ENCODE assay signal across 24 cellular contexts in genomic region chr15:93065641-93066045, GRCh38. TPM values are rescaled to one million over a fixed set of nuclear protein-coding genes. Genes with fewer than 3 reads are reported as not detected.
"Had no signal": no experiment of that assay in that cellular context is flagged by ENCODE, and none has a peak within 500 bp of the region (broad histone marks: within the 10 kb centered on the region; RNA-seq: fewer than 3 reads in every experiment).

No MANE protein-coding gene starts in this region.

- ATAC-seq: activated naive CD8-positive, alpha-beta T cell treated with anti-CD3 and anti-CD28 coated beads, Interleukin-2, amount 50 U/mL, for 24 hours; activated T-cell treated with anti-CD3 and anti-CD28 coated beads, Interleukin-2, amount 50 U/mL, for 72 hours; esophagus mucosa; left ventricle myocardium superior; mucosa of descending colon; naive thymus-derived CD4-positive, alpha-beta T cell; stimulated activated effector memory CD8-positive, alpha-beta T cell treated with anti-CD3 and anti-CD28 coated beads, Interleukin-12 subunit alpha, Interleukin-12 subunit beta, amount 100 ng/mL, for 72 hours had no signal

- DNase-seq: activated B cell treated with CpG ODN at 0.5 μM for 24 hours; activated CD4-positive, alpha-beta T cell treated with anti-CD3 and anti-CD28 coated beads for 4 hours; activated CD4-positive, alpha-beta T cell treated with anti-CD3 and anti-CD28 coated beads, Interleukin-2, amount 50 U/mL, for 48 hours; activated gamma-delta T cell; activated naive CD4-positive, alpha-beta T cell treated with anti-CD3 and anti-CD28 coated beads, Interleukin-2, amount 50 U/mL, for 16 hours; activated naive CD8-positive, alpha-beta T cell treated with anti-CD3 and anti-CD28 coated beads, Interleukin-2, amount 50 U/mL, for 24 hours; activated T-cell treated with anti-CD3 and anti-CD28 coated beads, Interleukin-2, amount 50 U/mL, for 72 hours; dermis blood vessel endothelial cell; effector memory CD4-positive, alpha-beta T cell; left ventricle myocardium superior; mesendoderm; mucosa of descending colon; naive thymus-derived CD4-positive, alpha-beta T cell; stimulated activated CD4-positive, alpha-beta T cell treated with anti-CD3 and anti-CD28 coated beads, Interleukin-2, amount 100 ng/mL, for 24 hours; stimulated activated naive CD8-positive, alpha-beta T cell treated with anti-CD3 and anti-CD28 coated beads, Interleukin-15, amount 100 ng/mL, for 72 hours; T1000; trophoblast cell had no signal

- H3K27me3 ChIP-seq: right atrium auricular region, vagina had no signal

- FAIRE-seq: endothelial cell of umbilical vein, frontal cortex had no signal

- H3K9me3 ChIP-seq: mucosa of descending colon, right atrium auricular region, vagina had no signal

- H3K27ac ChIP-seq: vagina had no signal

- H3K4me3 ChIP-seq: mucosa of descending colon, right atrium auricular region, skin epidermis, vagina had no signal

- H3K36me3 ChIP-seq: right atrium auricular region had no signal

RNA-seq across cellular contexts. Expression of gene RGMA, which starts 23.4 kb away (rescaled TPM):
- total RNA-seq: activated B cell treated with CpG ODN at 0.5 μM for 24 hours had no signal
- polyA plus RNA-seq: naive thymus-derived CD4-positive, alpha-beta T cell had no signal
